ENCODE assay signal across 9 cellular contexts in genomic region chr1:91736999-91737615, GRCh38.
DNase-seq lines count a peak whose midpoint lies in the region; ATAC-seq and TF ChIP-seq lines count a peak whose summit lies in the region.
"Had no signal": no experiment of that assay in that cellular context is flagged by ENCODE, and none has a peak within 500 bp of the region (broad histone marks: within the 10 kb centered on the region; RNA-seq: fewer than 3 reads in every experiment).

No MANE protein-coding gene starts in this region.

- no peak for TF ChIP-seq POLR2A in GM18505 (IDR thresholded peaks at IDR 0.05; ENCODE audit: borderline replicate concordance, extremely low read depth, insufficient read depth, insufficient read length)

- DNase-seq in HS-5 (ENCODE audit: low read depth) (peak; percentile 86), dedifferentiated amniotic fluid mesenchymal stem cell (ENCODE audit: extremely low spot score) (peak; percentile 91), kidney tubule cell (ENCODE audit: low spot score) (peak; percentile 96), tibial artery (no peak), DMS79 (lab: John Stamatoyannopoulos, UW) (no peak), GDM1 (lab: John Stamatoyannopoulos, UW) (no peak)

- ATAC-seq in GM18505 (IDR thresholded peaks at IDR 0.05; ENCODE audit: unreplicated experiment) = no peak
- ATAC-seq in HG02884 (IDR thresholded peaks at IDR 0.05; ENCODE audit: unreplicated experiment) = no peak
- ATAC-seq: activated T-helper 17 cell treated with anti-CD3 and anti-CD28 coated beads, Interleukin-2, amount 50 U/mL, for 72 hours had no signal

- peaks cover 0 to 43% (median 23%) of the 10 kb centered on the region in 4 donors for H3K4me1 ChIP-seq in tibial artery

- TF ChIP-seq CTCF in tibial artery (IDR thresholded peaks at IDR 0.05) = no peak

- no peaks in the 10 kb centered on the region for H3K27me3 ChIP-seq in tibial artery

- H3K36me3 ChIP-seq in tibial artery = peaks cover 0 to 18% (median 10%) of the 10 kb centered on the region in 3 donors

- H3K9me3 ChIP-seq in tibial artery = no peaks in the 10 kb centered on the region

- intact Hi-C loops in tibial artery (cut with DNase I; ENCODE audit: low total_unique reads) = loop anchor here (10.0 kb wide), 1 partner anchor 148 kb away; the partner anchor contains the start of gene TGFBR3

- H3K4me3 ChIP-seq in tibial artery = peak overlapping the region in 1 of 2 donors; percentile 3

- H3K27ac ChIP-seq in tibial artery = peak overlapping the region; percentile 52 to 61

Comparison
In these comparisons a context has a peak if more than half of its experiments do, and no peak if none do; other contexts are left out.
1. DNase-seq: peak in HS-5 (single experiment), dedifferentiated amniotic fluid mesenchymal stem cell (single experiment) and kidney tubule cell (single experiment); none in tibial artery (0 of 2), DMS79 (single experiment) and GDM1 (single experiment).